Comparison of ENCODE assay signal across 9 cellular contexts in genomic region chr2:237414056-237414661, GRCh38. TPM values are rescaled to one million over a fixed set of nuclear protein-coding genes. Genes with fewer than 3 reads are reported as not detected.
DNase-seq lines count a peak whose midpoint lies in the region; ATAC-seq lines count a peak whose summit lies in the region.
"Had no signal": no experiment of that assay in that cellular context is flagged by ENCODE, and none has a peak within 500 bp of the region (broad histone marks: within the 10 kb centered on the region; RNA-seq: fewer than 3 reads in every experiment).

A gene with protein sequence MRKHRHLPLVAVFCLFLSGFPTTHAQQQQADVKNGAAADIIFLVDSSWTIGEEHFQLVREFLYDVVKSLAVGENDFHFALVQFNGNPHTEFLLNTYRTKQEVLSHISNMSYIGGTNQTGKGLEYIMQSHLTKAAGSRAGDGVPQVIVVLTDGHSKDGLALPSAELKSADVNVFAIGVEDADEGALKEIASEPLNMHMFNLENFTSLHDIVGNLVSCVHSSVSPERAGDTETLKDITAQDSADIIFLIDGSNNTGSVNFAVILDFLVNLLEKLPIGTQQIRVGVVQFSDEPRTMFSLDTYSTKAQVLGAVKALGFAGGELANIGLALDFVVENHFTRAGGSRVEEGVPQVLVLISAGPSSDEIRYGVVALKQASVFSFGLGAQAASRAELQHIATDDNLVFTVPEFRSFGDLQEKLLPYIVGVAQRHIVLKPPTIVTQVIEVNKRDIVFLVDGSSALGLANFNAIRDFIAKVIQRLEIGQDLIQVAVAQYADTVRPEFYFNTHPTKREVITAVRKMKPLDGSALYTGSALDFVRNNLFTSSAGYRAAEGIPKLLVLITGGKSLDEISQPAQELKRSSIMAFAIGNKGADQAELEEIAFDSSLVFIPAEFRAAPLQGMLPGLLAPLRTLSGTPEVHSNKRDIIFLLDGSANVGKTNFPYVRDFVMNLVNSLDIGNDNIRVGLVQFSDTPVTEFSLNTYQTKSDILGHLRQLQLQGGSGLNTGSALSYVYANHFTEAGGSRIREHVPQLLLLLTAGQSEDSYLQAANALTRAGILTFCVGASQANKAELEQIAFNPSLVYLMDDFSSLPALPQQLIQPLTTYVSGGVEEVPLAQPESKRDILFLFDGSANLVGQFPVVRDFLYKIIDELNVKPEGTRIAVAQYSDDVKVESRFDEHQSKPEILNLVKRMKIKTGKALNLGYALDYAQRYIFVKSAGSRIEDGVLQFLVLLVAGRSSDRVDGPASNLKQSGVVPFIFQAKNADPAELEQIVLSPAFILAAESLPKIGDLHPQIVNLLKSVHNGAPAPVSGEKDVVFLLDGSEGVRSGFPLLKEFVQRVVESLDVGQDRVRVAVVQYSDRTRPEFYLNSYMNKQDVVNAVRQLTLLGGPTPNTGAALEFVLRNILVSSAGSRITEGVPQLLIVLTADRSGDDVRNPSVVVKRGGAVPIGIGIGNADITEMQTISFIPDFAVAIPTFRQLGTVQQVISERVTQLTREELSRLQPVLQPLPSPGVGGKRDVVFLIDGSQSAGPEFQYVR (N-terminal part only) (minus strand): TSS chr2:237414164. CDS start chr2:237396817, 17,347 bp downstream.

- ATAC-seq in stimulated activated effector memory CD8-positive, alpha-beta T cell treated with anti-CD3 and anti-CD28 coated beads, Interleukin-12 subunit alpha, Interleukin-12 subunit beta, amount 100 ng/mL, for 72 hours, result no peak
- ATAC-seq in GM19463 (IDR thresholded peaks at IDR 0.05; ENCODE audit: unreplicated experiment) (no peak), HG03342 (IDR thresholded peaks at IDR 0.05; ENCODE audit: unreplicated experiment) (no peak), HG03469 (IDR thresholded peaks at IDR 0.05; ENCODE audit: unreplicated experiment) (no peak)

- DNase-seq in H4 (ENCODE audit: low spot score), result peak; percentile 87
- DNase-seq in cerebellum (ENCODE audit: low spot score), result no peak
- DNase-seq in left kidney (ENCODE audit: low read depth, low spot score), result peak; percentile 92
- no peak for DNase-seq in stimulated activated effector memory CD8-positive, alpha-beta T cell treated with anti-CD3 and anti-CD28 coated beads, Interleukin-12 subunit alpha, Interleukin-12 subunit beta, amount 100 ng/mL, for 72 hours (ENCODE audit: low spot score in 2 of 2)
- DNase-seq in central memory CD4-positive, alpha-beta T cell, result no peak
- DNase-seq: NCI-H510A treated with DMSO at 0.1 percent for 48 hours had no signal

- H3K4me1 Mint-ChIP-seq in stimulated activated effector memory CD8-positive, alpha-beta T cell treated with anti-CD3 and anti-CD28 coated beads, Interleukin-12 subunit alpha, Interleukin-12 subunit beta, amount 100 ng/mL, for 72 hours, result no peaks in the 10 kb centered on the region

- peaks cover 22% of the 10 kb centered on the region for H3K36me3 Mint-ChIP-seq in stimulated activated effector memory CD8-positive, alpha-beta T cell treated with anti-CD3 and anti-CD28 coated beads, Interleukin-12 subunit alpha, Interleukin-12 subunit beta, amount 100 ng/mL, for 72 hours

- H3K4me3 Mint-ChIP-seq in stimulated activated effector memory CD8-positive, alpha-beta T cell treated with anti-CD3 and anti-CD28 coated beads, Interleukin-12 subunit alpha, Interleukin-12 subunit beta, amount 100 ng/mL, for 72 hours, result no peak within 1 kb of the TSS

- H3K27ac Mint-ChIP-seq in stimulated activated effector memory CD8-positive, alpha-beta T cell treated with anti-CD3 and anti-CD28 coated beads, Interleukin-12 subunit alpha, Interleukin-12 subunit beta, amount 100 ng/mL, for 72 hours, result peak within 1 kb of the TSS; percentile 75

- H3K9me3 Mint-ChIP-seq in stimulated activated effector memory CD8-positive, alpha-beta T cell treated with anti-CD3 and anti-CD28 coated beads, Interleukin-12 subunit alpha, Interleukin-12 subunit beta, amount 100 ng/mL, for 72 hours, result no peaks in the 10 kb centered on the region

RNA-seq across cellular contexts. Expression of the gene that starts here (rescaled TPM):
- total RNA-seq in H4 (2014; rRNA removed; shearing (Covaris generic)), result 202 and 204 TPM in 2 replicates
- 59.6 TPM for total RNA-seq in cerebellum

Comparison
In these comparisons a context has a peak if more than half of its experiments do, and no peak if none do; other contexts are left out.
1. DNase-seq: peak in H4 (single experiment) and left kidney (single experiment); none in cerebellum (single experiment), stimulated activated effector memory CD8-positive, alpha-beta T cell treated with anti-CD3 and anti-CD28 coated beads, Interleukin-12 subunit alpha, Interleukin-12 subunit beta, amount 100 ng/mL, for 72 hours (0 of 2) and central memory CD4-positive, alpha-beta T cell (single experiment).